Comparison of ENCODE assay signal across 9 cellular contexts in the genomic region with DNA sequence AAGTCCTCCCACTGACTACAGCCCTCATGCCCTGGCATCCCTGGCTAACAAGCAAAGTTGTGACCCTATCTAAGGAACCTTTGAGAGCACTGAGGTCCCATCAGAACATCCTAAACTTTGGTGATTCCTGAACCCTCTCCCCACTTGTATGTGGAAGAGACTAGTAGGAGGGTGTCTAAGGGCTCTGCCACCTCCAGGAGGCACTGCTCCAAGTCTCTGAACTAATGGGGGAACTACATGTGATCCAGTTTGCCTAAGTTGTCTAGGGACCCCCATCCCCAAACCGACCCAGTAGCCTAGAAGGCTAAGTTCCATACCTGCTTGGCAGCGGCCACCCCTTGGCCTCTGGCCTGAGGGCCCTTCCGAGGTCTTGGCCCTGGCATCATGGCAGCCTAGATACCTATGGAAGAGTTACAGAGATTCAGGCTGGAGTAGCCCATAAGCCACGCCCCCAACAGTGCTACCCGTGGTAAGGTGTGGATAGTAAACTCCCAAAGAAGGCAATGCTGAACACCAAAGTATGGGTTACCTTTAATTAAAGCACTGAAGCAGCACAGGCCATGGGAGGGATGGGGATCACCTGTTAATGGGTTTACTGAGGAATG. TPM values are rescaled to one million over a fixed set of nuclear protein-coding genes. Genes with fewer than 3 reads are reported as not detected.
A peak's percentile ranks its signal among the peaks of the same experiment; 100 is the strongest.
DNase-seq lines count a peak whose midpoint lies in the region; ATAC-seq and TF ChIP-seq lines count a peak whose summit lies in the region.
"Had no signal": no experiment of that assay in that cellular context is flagged by ENCODE, and none has a peak within 500 bp of the region (broad histone marks: within the 10 kb centered on the region; RNA-seq: fewer than 3 reads in every experiment).

No MANE protein-coding gene starts in this region.

- H3K79me2 ChIP-seq in OCI-LY7 (ENCODE audit: insufficient read depth, low read depth, low read length), result peaks cover 11% of the 10 kb centered on the region

- H3K9me3 Mint-ChIP-seq in endothelial cell (ENCODE audit: unreplicated experiment), result no peaks in the 10 kb centered on the region

- no peaks in the 10 kb centered on the region for H3K9me2 ChIP-seq in OCI-LY7 (ENCODE audit: insufficient read depth, low read length)

- H2AFZ ChIP-seq in OCI-LY7 (ENCODE audit: low read length), result no peak overlapping the region

- peak overlapping the region; percentile 91; the same call in 1 of the 2 replicates for H3K4me3 ChIP-seq in GM12864 (ENCODE audit: low read depth, low read length)
- H3K4me3 ChIP-seq in OCI-LY7 (ENCODE audit: low read depth, low read length, poor library complexity, severe bottlenecking), result peak overlapping the region; percentile 93
- H3K4me3 ChIP-seq in psoas muscle, result peak overlapping the region; percentile 81

- in situ Hi-C loops in KBM-7 (cut with MboI; ENCODE audit: low pct_unique_long_range_greater_than_20kb, low sequenced_read_pairs), result no loop called here

- H3K36me3 ChIP-seq in OCI-LY7 (ENCODE audit: insufficient read depth, low read length) (peaks cover 47% of the 10 kb centered on the region), psoas muscle (ENCODE audit: insufficient read depth in 1 of 2, low read depth in 1 of 2) (peaks cover 12 to 53% of the 10 kb centered on the region in 2 donors)

- H3K27ac Mint-ChIP-seq in endothelial cell (ENCODE audit: unreplicated experiment), result peak overlapping the region; percentile 42

- no peak for DNase-seq in GM12864 (ENCODE audit: low read depth)
- DNase-seq in OCI-LY7 (ENCODE audit: low spot score), result peak; percentile 26
- no peak for DNase-seq in endothelial cell (ENCODE audit: low spot score)
- no peak for DNase-seq in psoas muscle
- no peak for DNase-seq in OCI-M2 (lab: John Stamatoyannopoulos, UW; ENCODE audit: unreplicated experiment)
- DNase-seq in KBM-7, result no peak
- DNase-seq in RPMI8226, result no peak
- DNase-seq: NCI-H2171 had no signal

- no peaks in the 10 kb centered on the region for H4K20me1 ChIP-seq in OCI-LY7 (ENCODE audit: insufficient read depth, low read length)

- no peak for ATAC-seq in psoas muscle
- no peak for ATAC-seq in HG03196 (IDR thresholded peaks at IDR 0.05; ENCODE audit: unreplicated experiment)

- CTCF ChIA-PET in OCI-LY7 (lab: Charles Lee; ENCODE audit: unreplicated experiment), result no interaction called here

- TF ChIP-seq CTCF in GM12864 (IDR thresholded peaks at IDR 0.05; ENCODE audit: low read depth, low read length, missing control alignments) (peak; percentile 23), OCI-LY7 (conservative IDR thresholded peaks at IDR 0.05; ENCODE audit: low read length) (peak; percentile 50), endothelial cell (IDR thresholded peaks at IDR 0.05; ENCODE audit: unreplicated experiment) (no peak), psoas muscle (IDR thresholded peaks at IDR 0.05) (no peak)

- POLR2A ChIA-PET in OCI-LY7 (lab: Charles Lee), result no interaction called here

- peak overlapping the region; percentile 99 for H3K4me3 Mint-ChIP-seq in endothelial cell (ENCODE audit: unreplicated experiment)

- H3K36me3 Mint-ChIP-seq in endothelial cell (ENCODE audit: low read depth, unreplicated experiment), result peaks cover 29% of the 10 kb centered on the region

- 78 to 86% (median 79%) methylated on average over 5 of the region's 5 CpGs for WGBS in psoas muscle, 3 donors

- BruUV-seq in OCI-LY7 (replicated peaks; lab: Mats Ljungman, UMichigan), result no TSS peak

- H3K27me3 Mint-ChIP-seq in endothelial cell (ENCODE audit: unreplicated experiment), result peaks cover 20% of the 10 kb centered on the region

- no peaks in the 10 kb centered on the region for H3K27me3 ChIP-seq in psoas muscle (ENCODE audit: insufficient read depth in 3 of 3, low read length in 2 of 3)

- H3K27ac ChIP-seq in OCI-LY7 (ENCODE audit: low read depth, low read length, poor library complexity, severe bottlenecking), result no peak overlapping the region
- peak overlapping the region; percentile 93 for H3K27ac ChIP-seq in psoas muscle

- H3K9me3 ChIP-seq in OCI-LY7 (ENCODE audit: low read length) (no peaks in the 10 kb centered on the region), psoas muscle (no peaks in the 10 kb centered on the region)

- H3K4me1 ChIP-seq in OCI-LY7 (ENCODE audit: insufficient read depth, low read length, poor library complexity, severe bottlenecking) (peaks cover 15% of the 10 kb centered on the region), psoas muscle (peaks cover 14% of the 10 kb centered on the region)

- H3K4me1 Mint-ChIP-seq in endothelial cell (ENCODE audit: unreplicated experiment), result peaks cover 25% of the 10 kb centered on the region

- intact Hi-C loops in OCI-LY7 (cut with micrococcal nuclease; ENCODE audit: unreplicated experiment), result no loop called here
- intact Hi-C loops in psoas muscle (cut with DNase I), result no loop called here

- H3K4me2 ChIP-seq in OCI-LY7 (ENCODE audit: low read length), result peak overlapping the region; percentile 95

RNA-seq across cellular contexts. Expression of a gene that starts 1.7 kb away (rescaled TPM):
- 28.8 and 29.2 TPM in 2 replicates for total RNA-seq in OCI-LY7 (2014; rRNA removed; shearing (Covaris generic))
- total RNA-seq in OCI-LY7 (2022), result 38.1 and 42.5 TPM in 2 replicates
- 43.1 TPM for total RNA-seq in endothelial cell (ENCODE audit: unreplicated experiment)
- 10 to 100 TPM; 30.3 to 47.8 (median 33.7) TPM for total RNA-seq in psoas muscle
- polyA plus RNA-seq in psoas muscle, result 10 to 100 TPM; 21.9 to 32.9 (median 27.9) TPM

RNA-seq across cellular contexts. Expression of a gene that starts 39.9 kb away (rescaled TPM):
- 30.9 and 37.7 TPM in 2 replicates for total RNA-seq in OCI-LY7 (2014; rRNA removed; shearing (Covaris generic))
- total RNA-seq in OCI-LY7 (2022), result 39.0 and 40.4 TPM in 2 replicates
- total RNA-seq in endothelial cell (ENCODE audit: unreplicated experiment), result 4.9 TPM
- total RNA-seq in psoas muscle, result under 1 TPM; 0.10 to 0.25 (median 0.19) TPM
- polyA plus RNA-seq in psoas muscle, result 1 to 10 TPM in 1 of 3 donors, under 1 TPM in 2; 0.17 to 6.0 (median 0.39) TPM

RNA-seq across cellular contexts. Expression of a gene that starts 40.1 kb away (rescaled TPM):
- total RNA-seq in OCI-LY7 (2014; rRNA removed; shearing (Covaris generic)), result 23.6 and 31.8 TPM in 2 replicates
- 82.3 and 83.4 TPM in 2 replicates for total RNA-seq in OCI-LY7 (2022)
- total RNA-seq in endothelial cell (ENCODE audit: unreplicated experiment), result 61.9 TPM
- total RNA-seq in psoas muscle, result 10 to 100 TPM; 11.6 to 25.6 (median 17.6) TPM
- 10 to 100 TPM in 2 of 3 donors, 1 to 10 TPM in 1; 7.1 to 25.1 (median 16.2) TPM for polyA plus RNA-seq in psoas muscle

Comparison
In these comparisons a context has a peak if more than half of its experiments do, and no peak if none do; other contexts are left out.
1. CTCF ChIP-seq: peak in GM12864 (single experiment) and OCI-LY7 (single experiment); none in endothelial cell (single experiment) and psoas muscle (single experiment).
2. Peak in every context shown above with its lines, with median percentiles within 50 percentile points of each other: H3K4me3 ChIP-seq.